In genomic region chr14:54805521-54806322, GRCh38 we compare ENCODE assay signal across 9 cellular contexts.
A peak's percentile ranks its signal among the peaks of the same experiment; 100 is the strongest.
DNase-seq lines count a peak whose midpoint lies in the region; ATAC-seq and TF ChIP-seq lines count a peak whose summit lies in the region.
"Had no signal": no experiment of that assay in that cellular context is flagged by ENCODE, and none has a peak within 500 bp of the region (broad histone marks: within the 10 kb centered on the region; RNA-seq: fewer than 3 reads in every experiment).

No MANE protein-coding gene starts in this region.

- H3F3A ChIP-seq in Loucy (ENCODE audit: low read depth), result no peaks in the 10 kb centered on the region

- no peaks in the 10 kb centered on the region for H3K9me3 ChIP-seq in Loucy (ENCODE audit: insufficient read depth, low read depth, low read length)
- no peaks in the 10 kb centered on the region for H3K9me3 ChIP-seq in SK-N-MC (ENCODE audit: low read depth, low read length)

- intact Hi-C loops in Right ventricle myocardium inferior (cut with DNase I), result loop anchor here (1.0 to 10.0 kb wide), 3 partner anchors 33 to 241 kb away; no protein-coding TSS in a partner anchor
- intact Hi-C loops in posterior vena cava (cut with DNase I), result loop anchor here (2.0 to 10.0 kb wide), 2 partner anchors 69 to 251 kb away; no protein-coding TSS in a partner anchor

- H3K27ac ChIP-seq in SK-N-MC, result no peak overlapping the region

- H2AFZ ChIP-seq in Loucy (ENCODE audit: low read length), result peak overlapping the region; percentile 68

- no peak overlapping the region for H3K27ac Mint-ChIP-seq in activated naive CD4-positive, alpha-beta T cell treated with anti-CD3 and anti-CD28 coated beads, Interleukin-2, amount 10 ng/mL, durations not matched to agents 7 days and 5 days
- peak overlapping the region; percentile 33 for H3K27ac Mint-ChIP-seq in type B pancreatic cell
- H3K27ac Mint-ChIP-seq: activated naive CD8-positive, alpha-beta T cell had no signal

- no peaks in the 10 kb centered on the region for H3K36me3 Mint-ChIP-seq in activated naive CD4-positive, alpha-beta T cell treated with anti-CD3 and anti-CD28 coated beads, Interleukin-2, amount 10 ng/mL, durations not matched to agents 7 days and 5 days
- H3K36me3 Mint-ChIP-seq in type B pancreatic cell, result no peaks in the 10 kb centered on the region
- H3K36me3 Mint-ChIP-seq: activated naive CD8-positive, alpha-beta T cell had no signal

- CTCF ChIA-PET in activated naive CD4-positive, alpha-beta T cell treated with anti-CD3 and anti-CD28 coated beads, Interleukin-2, amount 10 ng/mL, durations not matched to agents 7 days and 5 days (lab: Charles Lee), result interaction anchor here (0.6 to 6.7 kb wide), 17 partner anchors 9 to 1916 kb away, joined by 3 to 62 read pairs (median 4); partner anchors contain the start of gene SAMD4A

- no peaks in the 10 kb centered on the region for H3K9me3 Mint-ChIP-seq in activated naive CD4-positive, alpha-beta T cell treated with anti-CD3 and anti-CD28 coated beads, Interleukin-2, amount 10 ng/mL, durations not matched to agents 7 days and 5 days
- no peaks in the 10 kb centered on the region for H3K9me3 Mint-ChIP-seq in type B pancreatic cell

- no peak overlapping the region for H3K4me3 Mint-ChIP-seq in activated naive CD4-positive, alpha-beta T cell treated with anti-CD3 and anti-CD28 coated beads, Interleukin-2, amount 10 ng/mL, durations not matched to agents 7 days and 5 days
- peak overlapping the region; percentile 7 for H3K4me3 Mint-ChIP-seq in type B pancreatic cell
- H3K4me3 Mint-ChIP-seq: activated naive CD8-positive, alpha-beta T cell had no signal

- H3K27me3 Mint-ChIP-seq in activated naive CD4-positive, alpha-beta T cell treated with anti-CD3 and anti-CD28 coated beads, Interleukin-2, amount 10 ng/mL, durations not matched to agents 7 days and 5 days, result peaks cover 56% of the 10 kb centered on the region
- peaks cover 36% of the 10 kb centered on the region for H3K27me3 Mint-ChIP-seq in type B pancreatic cell

- H4K20me1 ChIP-seq in Loucy (ENCODE audit: insufficient read depth, low read length, poor library complexity, severe bottlenecking), result no peaks in the 10 kb centered on the region

- H3K27me3 ChIP-seq in Loucy (ENCODE audit: insufficient read depth, low read length, poor library complexity, severe bottlenecking), result no peaks in the 10 kb centered on the region

- H3K4me1 Mint-ChIP-seq in activated naive CD4-positive, alpha-beta T cell treated with anti-CD3 and anti-CD28 coated beads, Interleukin-2, amount 10 ng/mL, durations not matched to agents 7 days and 5 days, result peaks cover 4% of the 10 kb centered on the region
- peaks cover 11% of the 10 kb centered on the region for H3K4me1 Mint-ChIP-seq in type B pancreatic cell (ENCODE audit: unreplicated experiment)

- no peaks in the 10 kb centered on the region for H3K4me1 ChIP-seq in Loucy (ENCODE audit: insufficient read depth, low read length, poor library complexity, severe bottlenecking)

- ATAC-seq in GM21367 (IDR thresholded peaks at IDR 0.05; ENCODE audit: unreplicated experiment) (peak; percentile 59), Right ventricle myocardium inferior (peak; percentile 92)

- H3K79me2 ChIP-seq in Loucy (ENCODE audit: insufficient read depth, low read length), result no peaks in the 10 kb centered on the region

- no peaks in the 10 kb centered on the region for H3K36me3 ChIP-seq in Loucy (ENCODE audit: insufficient read depth, low read length)
- no peaks in the 10 kb centered on the region for H3K36me3 ChIP-seq in SK-N-MC (ENCODE audit: insufficient read depth, low read length)

- no peaks in the 10 kb centered on the region for H3K9me2 ChIP-seq in Loucy (replicated peaks; ENCODE audit: low read depth, low read length)

- peak overlapping the region; percentile 50 for H3K4me2 ChIP-seq in Loucy (ENCODE audit: low read depth, low read length, poor library complexity, severe bottlenecking)

- H3K4me3 ChIP-seq in Loucy (ENCODE audit: low read length, poor library complexity, severe bottlenecking) (no peak overlapping the region), SK-N-MC (peak overlapping the region; percentile 57)

- TF ChIP-seq CTCF in Loucy (conservative IDR thresholded peaks at IDR 0.05; ENCODE audit: low read length) (peak; percentile 93), type B pancreatic cell (conservative IDR thresholded peaks at IDR 0.05) (peak; percentile 98)

- H3K9ac ChIP-seq in Loucy (ENCODE audit: low read depth, low read length, poor library complexity, severe bottlenecking), result no peak overlapping the region
- no peak overlapping the region for H3K9ac ChIP-seq in SK-N-MC (ENCODE audit: insufficient read length)

- DNase-seq in CMK (ENCODE audit: low read depth), result peak; percentile 33
- peak; percentile 53 for DNase-seq in SK-N-MC (ENCODE audit: low read depth, low spot score)
- peak; percentile 85 for DNase-seq in activated naive CD4-positive, alpha-beta T cell treated with anti-CD3 and anti-CD28 coated beads, Interleukin-2, amount 10 ng/mL, durations not matched to agents 7 days and 5 days
- DNase-seq in Right ventricle myocardium inferior (ENCODE audit: missing footprints), result peak; percentile 89
- DNase-seq in posterior vena cava (ENCODE audit: low spot score), result peak; percentile 96
- peak; percentile 82 for DNase-seq in type B pancreatic cell (ENCODE audit: extremely low spot score, unreplicated experiment)

Comparison
In these comparisons a context has a peak if more than half of its experiments do, and no peak if none do; other contexts are left out.
1. DNase-seq: peak in every context shown above with its lines; median percentile 96 in posterior vena cava; 89 in Right ventricle myocardium inferior; 85 in activated naive CD4-positive, alpha-beta T cell treated with anti-CD3 and anti-CD28 coated beads, Interleukin-2, amount 10 ng/mL, durations not matched to agents 7 days and 5 days; 82 in type B pancreatic cell; 53 in SK-N-MC; 33 in CMK.